ENCODE assay signal across 29 cellular contexts in the genomic region with DNA sequence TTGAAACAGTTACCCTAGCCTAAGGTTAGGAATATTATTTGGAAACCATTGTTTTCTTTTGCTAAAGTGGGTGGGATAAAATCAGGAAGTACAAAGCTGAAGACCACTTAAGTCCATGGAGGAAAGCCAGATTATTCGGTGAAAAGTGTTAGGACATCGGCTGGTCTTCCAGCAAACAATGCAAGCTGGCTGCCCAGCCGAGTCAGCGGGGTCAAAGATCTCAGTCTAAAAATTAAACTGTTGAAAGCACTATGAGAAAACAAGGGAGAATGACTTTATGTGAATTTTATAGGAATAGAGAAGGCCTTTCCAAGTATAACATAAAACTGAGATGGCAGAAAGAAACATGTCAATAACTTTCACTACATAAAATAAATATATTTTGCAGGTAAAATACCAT.
"Had no signal": no experiment of that assay in that cellular context is flagged by ENCODE, and none has a peak within 500 bp of the region (broad histone marks: within the 10 kb centered on the region; RNA-seq: fewer than 3 reads in every experiment).

No MANE protein-coding gene starts in this region.

- H3K4me3 ChIP-seq: colonic mucosa, dorsolateral prefrontal cortex, esophagus squamous epithelium, gastroesophageal sphincter had no signal

- H3K27ac ChIP-seq: colonic mucosa, epithelial cell of prostate, esophagus squamous epithelium, gastroesophageal sphincter had no signal

- H3K9me3 ChIP-seq: colonic mucosa, esophagus squamous epithelium, gastroesophageal sphincter had no signal

- H3K4me1 ChIP-seq: colonic mucosa, gastroesophageal sphincter had no signal

- ATAC-seq: activated T-cell treated with anti-CD3 and anti-CD28 coated beads, Interleukin-2, amount 50 U/mL, for 72 hours; gastroesophageal sphincter; T-helper 17 cell had no signal

- H3K27ac Mint-ChIP-seq: activated CD4-positive, alpha-beta memory T cell treated with anti-CD3 and anti-CD28 coated beads, Interleukin-2, amount 10 ng/mL, durations not matched to agents 7 days and 5 days; activated CD4-positive, alpha-beta T cell treated with anti-CD3 and anti-CD28 coated beads, Interleukin-2, amount 10 ng/mL, durations not matched to agents 7 days and 5 days; activated naive CD8-positive, alpha-beta T cell; activated T-cell treated with anti-CD3 and anti-CD28 coated beads, Interleukin-2, amount 50 U/mL, for 24 hours; activated T-cell treated with anti-CD3 and anti-CD28 coated beads, Interleukin-2, amount 50 U/mL, for 72 hours; T-helper 17 cell; T-helper 2 cell treated with Interferon-gamma antibody and Interleukin-4, amounts not matched to agents 5 μg/mL and 100 μg/mL, for 36 hours had no signal

- H3K36me3 Mint-ChIP-seq: activated naive CD8-positive, alpha-beta T cell had no signal

- H3K27me3 ChIP-seq: colonic mucosa had no signal

- H3K4me1 Mint-ChIP-seq: activated CD4-positive, alpha-beta memory T cell treated with anti-CD3 and anti-CD28 coated beads, Interleukin-2, amount 10 ng/mL, durations not matched to agents 7 days and 5 days; activated CD4-positive, alpha-beta T cell treated with anti-CD3 and anti-CD28 coated beads, Interleukin-2, amount 10 ng/mL, durations not matched to agents 7 days and 5 days; T-helper 17 cell had no signal

- H3K9me3 Mint-ChIP-seq: activated CD4-positive, alpha-beta memory T cell treated with anti-CD3 and anti-CD28 coated beads, Interleukin-2, amount 10 ng/mL, durations not matched to agents 7 days and 5 days; activated CD4-positive, alpha-beta T cell treated with anti-CD3 and anti-CD28 coated beads, Interleukin-2, amount 10 ng/mL, durations not matched to agents 7 days and 5 days; activated T-cell treated with anti-CD3 and anti-CD28 coated beads, Interleukin-2, amount 50 U/mL, for 24 hours; activated T-cell treated with anti-CD3 and anti-CD28 coated beads, Interleukin-2, amount 50 U/mL, for 72 hours; T-helper 2 cell treated with Interferon-gamma antibody and Interleukin-4, amounts not matched to agents 5 μg/mL and 100 μg/mL, for 36 hours had no signal

- H3K4me3 Mint-ChIP-seq: activated CD4-positive, alpha-beta memory T cell treated with anti-CD3 and anti-CD28 coated beads, Interleukin-2, amount 10 ng/mL, durations not matched to agents 7 days and 5 days; activated CD4-positive, alpha-beta T cell treated with anti-CD3 and anti-CD28 coated beads, Interleukin-2, amount 10 ng/mL, durations not matched to agents 7 days and 5 days; activated naive CD8-positive, alpha-beta T cell; activated T-cell treated with anti-CD3 and anti-CD28 coated beads, Interleukin-2, amount 50 U/mL, for 24 hours; activated T-cell treated with anti-CD3 and anti-CD28 coated beads, Interleukin-2, amount 50 U/mL, for 72 hours; T-helper 17 cell; T-helper 2 cell treated with Interferon-gamma antibody and Interleukin-4, amounts not matched to agents 5 μg/mL and 100 μg/mL, for 36 hours had no signal

- DNase-seq: activated CD4-positive, alpha-beta memory T cell treated with anti-CD3 and anti-CD28 coated beads, Interleukin-2, amount 10 ng/mL, durations not matched to agents 7 days and 5 days; activated CD4-positive, alpha-beta T cell treated with anti-CD3 and anti-CD28 coated beads for 1 hour; activated CD4-positive, alpha-beta T cell treated with anti-CD3 and anti-CD28 coated beads for 4 hours; activated CD4-positive, alpha-beta T cell treated with anti-CD3 and anti-CD28 coated beads, Interleukin-2, amount 10 ng/mL, durations not matched to agents 7 days and 5 days; activated CD4-positive, alpha-beta T cell treated with anti-CD3 and anti-CD28 coated beads, Interleukin-2, amount 50 U/mL, for 4 hours; activated CD4-positive, CD25-positive, alpha-beta regulatory T cell; activated CD8-positive, alpha-beta memory T cell treated with anti-CD3 and anti-CD28 coated beads, Interleukin-2, amount 50 U/mL, for 48 hours; activated gamma-delta T cell treated with Interleukin-2 at 50 U/mL for 16 hours; activated naive CD4-positive, alpha-beta T cell treated with anti-CD3 and anti-CD28 coated beads, Interleukin-2, amount 50 U/mL, for 16 hours; activated naive CD4-positive, alpha-beta T cell treated with Interleukin-2 at 50 U/mL for 16 hours; activated T-cell treated with anti-CD3 and anti-CD28 coated beads for 4 hours; activated T-cell treated with anti-CD3 and anti-CD28 coated beads, Interleukin-2, amount 50 U/mL, for 24 hours; activated T-cell treated with anti-CD3 and anti-CD28 coated beads, Interleukin-2, amount 50 U/mL, for 72 hours; amniotic stem cell; anterior cingulate cortex; caudate nucleus; colonic mucosa; dorsolateral prefrontal cortex; effector memory CD4-positive, alpha-beta T cell; esophagus squamous epithelium; foreskin melanocyte; head of caudate nucleus; T-helper 1 cell; T-helper 17 cell; T1000 had no signal

- H3K36me3 ChIP-seq: colonic mucosa, esophagus squamous epithelium, gastroesophageal sphincter had no signal
